8 cellular contexts compared by ENCODE assay signal in the genomic region with DNA sequence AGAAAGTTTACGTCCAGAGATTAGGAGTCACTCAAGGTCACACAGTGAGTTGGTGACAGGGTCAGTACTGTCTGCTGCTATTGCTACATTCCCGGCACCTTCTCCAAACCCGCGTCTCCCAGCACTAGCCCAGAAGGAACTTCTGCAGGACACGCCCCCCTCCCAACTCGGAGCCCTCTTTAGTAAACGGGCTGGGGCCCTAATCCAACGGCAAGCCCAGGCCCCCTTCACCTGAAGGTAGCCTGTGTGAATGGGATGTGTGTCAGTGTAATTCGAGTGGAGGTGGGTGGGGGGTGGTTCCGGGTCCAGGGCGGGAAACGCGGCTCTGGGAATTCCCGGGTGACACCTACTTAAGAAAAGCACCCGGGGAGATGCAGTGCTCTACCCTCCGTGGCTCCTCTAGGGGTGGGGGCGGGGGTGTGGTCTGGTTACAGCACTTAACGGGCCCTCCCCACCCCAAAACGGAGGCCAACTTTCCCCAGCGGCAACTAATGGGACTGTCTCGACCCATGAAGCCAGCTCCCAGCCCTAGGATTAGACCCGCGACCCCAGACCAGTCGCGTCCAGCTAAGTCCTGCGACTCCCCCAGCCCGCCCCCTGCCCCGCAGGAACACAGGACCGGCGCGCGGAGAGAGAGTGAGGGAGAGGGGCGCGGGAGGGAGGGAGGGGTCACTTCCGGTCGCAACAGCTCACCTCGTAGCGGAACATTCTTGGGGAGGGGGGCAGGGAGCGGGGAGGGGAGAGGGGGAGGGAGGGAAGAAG. TPM values are rescaled to one million over a fixed set of nuclear protein-coding genes. Genes with fewer than 3 reads are reported as not detected.
DNase-seq lines count a peak whose midpoint lies in the region; ATAC-seq, FAIRE-seq and TF ChIP-seq lines count a peak whose summit lies in the region.

No MANE protein-coding gene starts in this region.

- DNase-seq in A549 (ENCODE audit: low read depth in 1 of 2, low spot score in 1 of 2), result peak; percentile 55 to 63
- DNase-seq in Peyer's patch, result peak in 2 of 3 donors; percentile 47 to 73
- DNase-seq in activated naive CD4-positive, alpha-beta T cell treated with Interleukin-2 at 50 U/mL for 16 hours, result peak; percentile 72
- peak; percentile 71 for DNase-seq in glutamatergic neuron
- DNase-seq in posterior vena cava (ENCODE audit: low spot score), result peak; percentile 87
- DNase-seq in upper lobe of right lung, result peak; percentile 83

- 2% methylated on average over 15 of the region's 39 CpGs for WGBS in A549 (ENCODE audit: missing lambda C conversion rate)

- no peak for FAIRE-seq in A549 (lab: Jason Lieb, UNC)

- intact Hi-C loops in posterior vena cava (cut with DNase I) (loop anchor here in 1 of 2 donors (10.0 kb wide), 2 partner anchors 54 to 114 kb away; partner anchors contain the start of gene OSBP), upper lobe of right lung (cut with DNase I) (no loop called here)

- H3K9me3 ChIP-seq in A549 (no peaks in the 10 kb centered on the region), Peyer's patch (no peaks in the 10 kb centered on the region), upper lobe of right lung (no peaks in the 10 kb centered on the region)

- ATAC-seq in A549 (peak; percentile 58 to 71), GM18505 (IDR thresholded peaks at IDR 0.05; ENCODE audit: unreplicated experiment) (peak; percentile 29), HG03066 (IDR thresholded peaks at IDR 0.05; ENCODE audit: low read depth, unreplicated experiment) (peak; percentile 28), upper lobe of right lung (peak; percentile 51)

- no peak for TF ChIP-seq RAD21 in A549 (conservative IDR thresholded peaks at IDR 0.05 in 1 of 2, IDR thresholded peaks at IDR 0.05 in 1 of 2)

- POLR2A ChIA-PET in A549 (lab: Yijun Ruan, JAX), result interaction anchor here (0.6 to 2.4 kb wide), 28 partner anchors 9 to 1107 kb away, joined by 3 to 43 read pairs (median 5); partner anchors contain the start of genes DTX4, MRPL16, OSBP and STX3

- peaks cover 5% of the 10 kb centered on the region for H3K4me1 Mint-ChIP-seq in glutamatergic neuron (ENCODE audit: low read depth, unreplicated experiment)

- H3K4me1 ChIP-seq in A549 (peaks cover 17% of the 10 kb centered on the region), Peyer's patch (peaks cover 4 to 28% (median 8%) of the 10 kb centered on the region in 4 donors), upper lobe of right lung (peaks cover 37% of the 10 kb centered on the region)

- no peak overlapping the region for H3K27ac Mint-ChIP-seq in glutamatergic neuron (ENCODE audit: unreplicated experiment)

- CTCF ChIA-PET in A549 (lab: Yijun Ruan, JAX), result interaction anchor here (0.5 to 3.7 kb wide), 9 partner anchors 8 to 497 kb away, joined by 3 to 30 read pairs (median 4); partner anchors contain the start of gene DTX4

- H3K36me3 Mint-ChIP-seq in glutamatergic neuron (ENCODE audit: unreplicated experiment), result no peaks in the 10 kb centered on the region

- peak overlapping the region; percentile 91 for H3K4me2 ChIP-seq in A549

- H3K27ac ChIP-seq in A549 (peak overlapping the region; percentile 92 to 98), Peyer's patch (peak overlapping the region; percentile 91 to 99 (median 96)), upper lobe of right lung (peak overlapping the region; percentile 98)

- TF ChIP-seq CTCF in A549 (IDR thresholded peaks at IDR 0.05) (no peak), Peyer's patch (IDR thresholded peaks at IDR 0.05) (peak in 3 of 6 experiments; percentile 27 to 37 (median 30)), glutamatergic neuron (IDR thresholded peaks at IDR 0.05; ENCODE audit: partially characterized antibody, unreplicated experiment) (peak; percentile 46), upper lobe of right lung (IDR thresholded peaks at IDR 0.05) (peak; percentile 11)

- H3K4me3 ChIP-seq in A549, result peak overlapping the region; percentile 90
- peak overlapping the region; percentile 80 to 99 (median 91) for H3K4me3 ChIP-seq in Peyer's patch
- H3K4me3 ChIP-seq in upper lobe of right lung, result peak overlapping the region; percentile 85

- H3K36me3 ChIP-seq in Peyer's patch (peaks cover 0 to 34% (median 0%) of the 10 kb centered on the region in 3 donors), upper lobe of right lung (peaks cover 34% of the 10 kb centered on the region)

- no peaks in the 10 kb centered on the region for H3K27me3 ChIP-seq in Peyer's patch
- H3K27me3 ChIP-seq in upper lobe of right lung, result no peaks in the 10 kb centered on the region

- H3K27me3 Mint-ChIP-seq in glutamatergic neuron (ENCODE audit: unreplicated experiment), result peaks cover 6% of the 10 kb centered on the region

- TF ChIP-seq POLR2A in A549 (IDR thresholded peaks at IDR 0.05; ENCODE audit: low read length) (no peak), GM18505 (IDR thresholded peaks at IDR 0.05; ENCODE audit: borderline replicate concordance, extremely low read depth, insufficient read depth, insufficient read length) (no peak), Peyer's patch (IDR thresholded peaks at IDR 0.05) (no peak)

- peak overlapping the region; percentile 92 for H3K4me3 Mint-ChIP-seq in glutamatergic neuron (ENCODE audit: unreplicated experiment)

- TF ChIP-seq EP300 in A549 (IDR thresholded peaks at IDR 0.05), result no peak

- H3K9me3 Mint-ChIP-seq in glutamatergic neuron (ENCODE audit: unreplicated experiment), result peaks cover 4% of the 10 kb centered on the region

TF ChIP-seq in A549, 52 proteins besides CTCF, POLR2A, EP300 and RAD21:
- TF ChIP-seq NPAS2 (CRISPR knock-in tag; IDR thresholded peaks at IDR 0.05; ENCODE audit: borderline replicate concordance) (no peak), PHF8 (IDR thresholded peaks at IDR 0.05; ENCODE audit: borderline replicate concordance, low read depth) (0 out of 2 replicates have a peak, but pooled peaks have one; percentile 46), CEBPB (IDR thresholded peaks at IDR 0.05) (peak in 1 of 2 experiments; percentile 54; a peak in 2 of 4 replicates), HOXB5 (CRISPR knock-in tag; IDR thresholded peaks at IDR 0.05) (no peak)

RNA-seq across cellular contexts. Expression of gene PATL1, which starts 0.5 kb away (rescaled TPM):
- polyA plus RNA-seq in A549 (2011; rRNA removed) (54.6 and 61.4 TPM in 2 replicates), A549 (2017; fragmentation: RNase III; extraction: RNeasy Plus Mini Kit Qiagen cat#74134 plus additional on column Dnase treatment) (36.5 to 40.6 TPM (median 37.2 TPM) in 3 replicates)
- 36.4 and 44.0 TPM in 2 replicates for polyA plus RNA-seq in A549 (2012; cell fraction: cytosol; rRNA removed)
- 20.3 and 23.5 TPM in 2 replicates for polyA plus RNA-seq in A549 (2012; cell fraction: nucleus; rRNA removed)
- polyA minus RNA-seq in A549 (2011; rRNA and poly(A)+ RNA removed), result 27.2 and 28.3 TPM in 2 replicates
- total RNA-seq in Peyer's patch (10 to 100 TPM; 19.0 to 25.6 (median 22.9) TPM), glutamatergic neuron (ENCODE audit: unreplicated experiment) (17.3 TPM), posterior vena cava (10 to 100 TPM; 19.4 to 24.2 TPM), upper lobe of right lung (35.9 TPM)

RNA-seq across cellular contexts. Expression of gene OR10V1, which starts 45.3 kb away (rescaled TPM):
- not detected in 2 replicates for polyA plus RNA-seq in A549 (2011; rRNA removed)
- polyA plus RNA-seq in A549 (2012; cell fraction: cytosol; rRNA removed), result not detected in 2 replicates
- polyA plus RNA-seq in A549 (2012; cell fraction: nucleus; rRNA removed), result not detected in 2 replicates
- not detected in 3 replicates for polyA plus RNA-seq in A549 (2017; fragmentation: RNase III; extraction: RNeasy Plus Mini Kit Qiagen cat#74134 plus additional on column Dnase treatment)
- not detected in 2 replicates for polyA minus RNA-seq in A549 (2011; rRNA and poly(A)+ RNA removed)
- total RNA-seq in Peyer's patch, result not detected
- not detected for total RNA-seq in glutamatergic neuron (ENCODE audit: unreplicated experiment)
- total RNA-seq in posterior vena cava, result not detected
- not detected for total RNA-seq in upper lobe of right lung

RNA-seq across cellular contexts. Expression of gene OSBP, which starts 52.8 kb away (rescaled TPM):
- polyA plus RNA-seq in A549 (2011; rRNA removed) (31.7 and 39.6 TPM in 2 replicates), A549 (2017; fragmentation: RNase III; extraction: RNeasy Plus Mini Kit Qiagen cat#74134 plus additional on column Dnase treatment) (25.4 to 26.3 TPM (median 25.9 TPM) in 3 replicates)
- 8.8 and 11.0 TPM in 2 replicates for polyA plus RNA-seq in A549 (2012; cell fraction: cytosol; rRNA removed)
- 7.8 and 10.8 TPM in 2 replicates for polyA plus RNA-seq in A549 (2012; cell fraction: nucleus; rRNA removed)
- 22.7 and 27.4 TPM in 2 replicates for polyA minus RNA-seq in A549 (2011; rRNA and poly(A)+ RNA removed)
- total RNA-seq in Peyer's patch (100 to 1,000 TPM in 1 of 4 donors, 10 to 100 TPM in 3; 53.8 to 106 (median 58.7) TPM), glutamatergic neuron (ENCODE audit: unreplicated experiment) (36.0 TPM), posterior vena cava (10 to 100 TPM; 29.7 to 35.7 TPM), upper lobe of right lung (39.9 TPM)

Comparison
In these comparisons a context has a peak if more than half of its experiments do, and no peak if none do; other contexts are left out.
1. Peak in every context shown above with its lines: DNase-seq, ATAC-seq, H3K4me3 ChIP-seq and H3K27ac ChIP-seq.